ENCODE assay signal across 25 cellular contexts in the genomic region with DNA sequence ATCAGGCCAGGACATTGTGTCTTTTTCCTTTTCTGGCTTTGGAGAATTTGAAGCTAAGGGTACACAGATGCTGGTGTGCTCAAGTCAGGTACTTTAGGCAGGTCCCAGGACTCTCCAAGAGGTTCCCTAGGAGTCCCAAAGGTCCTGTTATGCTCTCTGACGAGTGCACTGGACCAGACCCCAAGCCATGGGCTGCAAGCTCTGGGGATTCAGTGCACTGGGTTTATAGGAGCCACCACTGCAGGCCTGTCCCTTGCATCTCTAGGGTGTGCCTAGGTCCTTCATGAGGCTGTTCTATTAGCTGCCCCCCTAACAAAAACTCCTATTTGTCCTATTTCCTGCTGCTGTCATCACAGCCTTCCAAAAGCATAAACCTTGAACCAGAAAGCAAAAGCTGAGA. TPM values are rescaled to one million over a fixed set of nuclear protein-coding genes. Genes with fewer than 3 reads are reported as not detected.
DNase-seq lines count a peak whose midpoint lies in the region; ATAC-seq and TF ChIP-seq lines count a peak whose summit lies in the region.
"Had no signal": no experiment of that assay in that cellular context is flagged by ENCODE, and none has a peak within 500 bp of the region (broad histone marks: within the 10 kb centered on the region; RNA-seq: fewer than 3 reads in every experiment).

No MANE protein-coding gene starts in this region.

- H3K4me1 ChIP-seq in IMR-90 (ENCODE audit: control insufficient read depth, insufficient read depth, low read length): no peaks in the 10 kb centered on the region
- H3K4me1 ChIP-seq in vagina: no peaks in the 10 kb centered on the region
- no peaks in the 10 kb centered on the region for H3K4me1 ChIP-seq in testis
- no peaks in the 10 kb centered on the region for H3K4me1 ChIP-seq in adrenal gland (replicated peaks in 1 of 2)
- H3K4me1 ChIP-seq: BLaER1, HAP-1 had no signal

- ATAC-seq in IMR-90 (ENCODE audit: low read depth): no peak
- ATAC-seq in GM21447 (IDR thresholded peaks at IDR 0.05; ENCODE audit: unreplicated experiment): no peak
- ATAC-seq: CD8-positive, alpha-beta T cell; GM12878 had no signal

- no peak for TF ChIP-seq RAD21 in IMR-90 (IDR thresholded peaks at IDR 0.05; ENCODE audit: low read length)

- no peaks in the 10 kb centered on the region for H3K9me3 ChIP-seq in IMR-90 (ENCODE audit: control insufficient read depth, insufficient read depth, low read length)
- no peaks in the 10 kb centered on the region for H3K9me3 ChIP-seq in vagina
- H3K9me3 ChIP-seq in testis: no peaks in the 10 kb centered on the region
- no peaks in the 10 kb centered on the region for H3K9me3 ChIP-seq in adrenal gland (replicated peaks in 1 of 3)
- H3K9me3 ChIP-seq: BLaER1, HAP-1 had no signal

- no peaks in the 10 kb centered on the region for H3K9me1 ChIP-seq in IMR-90 (ENCODE audit: insufficient read depth, low read length)

- H3K27ac ChIP-seq in IMR-90 (ENCODE audit: insufficient read depth, low read length): no peak overlapping the region
- H3K27ac ChIP-seq in cingulate gyrus (ENCODE audit: low read depth, low read length): peak overlapping the region; percentile 55
- no peak overlapping the region for H3K27ac ChIP-seq in vagina
- H3K27ac ChIP-seq in testis: no peak overlapping the region
- no peak overlapping the region for H3K27ac ChIP-seq in adrenal gland
- H3K27ac ChIP-seq: BLaER1, GM23248, HL-60 had no signal

- no peak overlapping the region for H3K4me2 ChIP-seq in IMR-90 (ENCODE audit: low read depth, low read length)
- H3K4me2 ChIP-seq: BLaER1 had no signal

- H3K9me3 Mint-ChIP-seq in osteocyte (ENCODE audit: unreplicated experiment): no peaks in the 10 kb centered on the region
- H3K9me3 Mint-ChIP-seq: CD14-positive monocyte; CD8-positive, alpha-beta T cell had no signal

- no peak overlapping the region for H3K23ac ChIP-seq in IMR-90 (ENCODE audit: low read depth, low read length)

- no peak for DNase-seq in IMR-90
- peak; percentile 40 for DNase-seq in osteocyte (ENCODE audit: extremely low spot score, unreplicated experiment)
- peak; percentile 32 to 72 for DNase-seq in vagina (ENCODE audit: extremely low spot score in 2 of 2)
- DNase-seq in testis: no peak
- DNase-seq in adrenal gland: no peak
- DNase-seq: 8988T; Calu3; CD8-positive, alpha-beta T cell; DMS 273 treated with DMSO at 0.1 percent for 48 hours; DMS53; DND-41; EL; GM23248 had no signal

- no TSS peak for BruUV-seq in IMR-90 (replicated peaks; lab: Mats Ljungman, UMichigan)

- H3K4me3 ChIP-seq in IMR-90 (ENCODE audit: insufficient read depth, low read depth, low read length) (no peak overlapping the region), vagina (no peak overlapping the region), testis (no peak overlapping the region), adrenal gland (no peak overlapping the region)
- H3K4me3 ChIP-seq: BLaER1, GM12878, GM23248, HAP-1 had no signal

- H3K4me1 Mint-ChIP-seq in osteocyte (ENCODE audit: unreplicated experiment): no peaks in the 10 kb centered on the region
- H3K4me1 Mint-ChIP-seq: CD14-positive monocyte had no signal

- H3K36me3 Mint-ChIP-seq in osteocyte (ENCODE audit: unreplicated experiment): no peaks in the 10 kb centered on the region
- H3K36me3 Mint-ChIP-seq: CD14-positive monocyte; CD8-positive, alpha-beta T cell had no signal

- H3K27me3 ChIP-seq in IMR-90 (ENCODE audit: control insufficient read depth, insufficient read depth, low read length) (no peaks in the 10 kb centered on the region; the same call in 1 of the 2 replicates), vagina (no peaks in the 10 kb centered on the region), testis (no peaks in the 10 kb centered on the region), adrenal gland (no peaks in the 10 kb centered on the region)
- H3K27me3 ChIP-seq: BLaER1 had no signal

- dilution Hi-C loops in IMR-90 (cut with HindIII; ENCODE audit: low sequenced_read_pairs, unreplicated experiment): no loop called here

- H2BK5ac ChIP-seq in IMR-90 (ENCODE audit: low read depth, low read length, poor library complexity, severe bottlenecking): no peak overlapping the region

- H3K4ac ChIP-seq in IMR-90 (ENCODE audit: low read depth, low read length): no peak overlapping the region

- no peak overlapping the region for H2AK5ac ChIP-seq in IMR-90 (ENCODE audit: low read depth, low read length)

- H4K91ac ChIP-seq in IMR-90 (ENCODE audit: insufficient read depth, low read depth, low read length): no peak overlapping the region

- H4K5ac ChIP-seq in IMR-90 (ENCODE audit: low read depth, low read length): no peak overlapping the region

- H2BK20ac ChIP-seq in IMR-90 (ENCODE audit: low read depth, low read length): no peak overlapping the region

- H2BK120ac ChIP-seq in IMR-90 (ENCODE audit: low read depth, low read length): no peak overlapping the region

- in situ Hi-C loops in IMR-90 (cut with MboI; ENCODE audit: low sequenced_read_pairs): no loop called here

- H3K79me1 ChIP-seq in IMR-90 (ENCODE audit: low read depth in 1 of 2, low read length in 2 of 2): no peaks in the 10 kb centered on the region

- CTCF ChIA-PET in IMR-90 (lab: Yijun Ruan, JAX): interaction anchor here (1.3 kb wide), 1 partner anchor 326 kb away, joined by 3 read pairs; no protein-coding TSS in a partner anchor

- no peak overlapping the region for H4K8ac ChIP-seq in IMR-90 (ENCODE audit: low read depth in 2 of 2, low read length in 2 of 2)

- H4K20me1 ChIP-seq in IMR-90 (ENCODE audit: insufficient read depth, low read length): no peaks in the 10 kb centered on the region
- H4K20me1 ChIP-seq: BLaER1 had no signal

- TF ChIP-seq POLR2A in IMR-90 (IDR thresholded peaks at IDR 0.05; ENCODE audit: low read depth, low read length): no peak
- no peak for TF ChIP-seq POLR2A in vagina (IDR thresholded peaks at IDR 0.05)
- no peak for TF ChIP-seq POLR2A in testis (IDR thresholded peaks at IDR 0.05)
- no peak for TF ChIP-seq POLR2A in adrenal gland (IDR thresholded peaks at IDR 0.05)

- peak overlapping the region; percentile 45 for H2AFZ ChIP-seq in IMR-90 (replicated peaks; ENCODE audit: low read length, poor library complexity)
- H2AFZ ChIP-seq: GM23248 had no signal

- peaks cover 33% of the 10 kb centered on the region for H3K27me3 Mint-ChIP-seq in osteocyte (ENCODE audit: unreplicated experiment)

- no peak overlapping the region for H3K9ac ChIP-seq in IMR-90 (ENCODE audit: low read depth, low read length)
- H3K9ac ChIP-seq: BLaER1, GM23248 had no signal

- H2AK9ac ChIP-seq in IMR-90 (replicated peaks; ENCODE audit: low read depth, low read length, poor library complexity): no peak overlapping the region

- WGBS in IMR-90 (ENCODE audit: extremely low coverage in 2 of 2, insufficient read length in 1 of 2), 2 experiments: 78% methylated on average over 1 of the region's 1 CpG; no CpG with 5 or more reads in 1 of the 2 experiments
- 60 to 81% methylated on average over 1 of the region's 1 CpG for WGBS in testis, 2 donors
- WGBS in adrenal gland, 4 donors: 60 to 76% (median 73%) methylated on average over 1 of the region's 1 CpG; no CpG with 5 or more reads in 1 of the 4 donors

- intact Hi-C loops in IMR-90 (cut with micrococcal nuclease): no loop called here
- intact Hi-C loops in vagina (cut with DNase I): no loop called here
- intact Hi-C loops in testis (cut with DNase I; ENCODE audit: low total_unique reads): no loop called here
- intact Hi-C loops in adrenal gland (cut with DNase I): no loop called here

- no peak overlapping the region for H2BK15ac ChIP-seq in IMR-90 (ENCODE audit: low read depth, low read length)

- POLR2A ChIA-PET in IMR-90 (lab: Charles Lee; ENCODE audit: unreplicated experiment): no interaction called here

- H3K14ac ChIP-seq in IMR-90 (replicated peaks; ENCODE audit: low read depth, low read length): no peak overlapping the region

- no peak overlapping the region for H3K56ac ChIP-seq in IMR-90 (ENCODE audit: extremely low read depth, insufficient read depth, low read length)

- H3K36me3 ChIP-seq in IMR-90 (ENCODE audit: control insufficient read depth, insufficient read depth, low read length) (no peaks in the 10 kb centered on the region), vagina (no peaks in the 10 kb centered on the region), testis (ENCODE audit: low read depth, missing control alignments) (no peaks in the 10 kb centered on the region), adrenal gland (replicated peaks in 1 of 2) (no peaks in the 10 kb centered on the region)
- H3K36me3 ChIP-seq: BLaER1, HAP-1 had no signal

- H3K4me3 Mint-ChIP-seq in osteocyte (ENCODE audit: unreplicated experiment): no peak overlapping the region
- H3K4me3 Mint-ChIP-seq: CD14-positive monocyte; CD8-positive, alpha-beta T cell had no signal

- H3K18ac ChIP-seq in IMR-90 (ENCODE audit: low read depth, low read length): no peak overlapping the region

- no peak overlapping the region for H3K27ac Mint-ChIP-seq in osteocyte (ENCODE audit: unreplicated experiment)
- H3K27ac Mint-ChIP-seq: CD14-positive monocyte; CD8-positive, alpha-beta T cell had no signal

- TF ChIP-seq CTCF in IMR-90 (conservative IDR thresholded peaks at IDR 0.05; ENCODE audit: low read depth, low read length): no peak
- TF ChIP-seq CTCF in osteocyte (IDR thresholded peaks at IDR 0.05): no peak
- TF ChIP-seq CTCF in vagina (IDR thresholded peaks at IDR 0.05): no peak
- no peak for TF ChIP-seq CTCF in testis (IDR thresholded peaks at IDR 0.05)
- no peak for TF ChIP-seq CTCF in adrenal gland (IDR thresholded peaks at IDR 0.05)

TF ChIP-seq in IMR-90, 13 proteins besides CTCF, POLR2A, EP300 and RAD21:
- TF ChIP-seq, protein P1, sequence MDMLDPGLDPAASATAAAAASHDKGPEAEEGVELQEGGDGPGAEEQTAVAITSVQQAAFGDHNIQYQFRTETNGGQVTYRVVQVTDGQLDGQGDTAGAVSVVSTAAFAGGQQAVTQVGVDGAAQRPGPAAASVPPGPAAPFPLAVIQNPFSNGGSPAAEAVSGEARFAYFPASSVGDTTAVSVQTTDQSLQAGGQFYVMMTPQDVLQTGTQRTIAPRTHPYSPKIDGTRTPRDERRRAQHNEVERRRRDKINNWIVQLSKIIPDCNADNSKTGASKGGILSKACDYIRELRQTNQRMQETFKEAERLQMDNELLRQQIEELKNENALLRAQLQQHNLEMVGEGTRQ (IDR thresholded peaks at IDR 0.05; ENCODE audit: low read depth, low read length): no peak
- TF ChIP-seq RFX5 (IDR thresholded peaks at IDR 0.05; ENCODE audit: low read depth, low read length) (no peak), NFE2L2 (IDR thresholded peaks at IDR 0.05; ENCODE audit: low read depth, low read length) (no peak)

RNA-seq across cellular contexts. Expression of a gene that starts 31.9 kb away (rescaled TPM):
- not detected in 2 replicates for total RNA-seq in IMR-90 (2012; rRNA removed)
- not detected in 2 replicates for polyA plus RNA-seq in IMR-90 (2012; rRNA removed)
- not detected in 2 replicates for polyA plus RNA-seq in IMR-90 (2012; cell fraction: cytosol; rRNA removed)
- polyA plus RNA-seq in IMR-90 (2012; cell fraction: nucleus; rRNA removed; ENCODE audit: low replicate concordance): not detected in 2 replicates
- not detected in 2 replicates for total RNA-seq in osteocyte
- not detected for total RNA-seq in vagina
- total RNA-seq in testis: not detected
- not detected for polyA plus RNA-seq in testis (ENCODE audit: insufficient read depth, low read depth, low replicate concordance)
- not detected for total RNA-seq in adrenal gland
- polyA plus RNA-seq in adrenal gland: not detected
- total RNA-seq: A673; Calu3; CD8-positive, alpha-beta T cell; G401; GM23248; H4; HT1080 had no signal
- polyA plus RNA-seq: AG04450, CD14-positive monocyte, GM23248 had no signal

Comparison
In these comparisons a context has a peak if more than half of its experiments do, and no peak if none do; other contexts are left out.
1. DNase-seq: peak in osteocyte (single experiment) and vagina (2 of 2); none in IMR-90 (single experiment), testis (single experiment) and adrenal gland (0 of 7).